Comparison of ENCODE assay signal across 11 cellular contexts in the genomic region with DNA sequence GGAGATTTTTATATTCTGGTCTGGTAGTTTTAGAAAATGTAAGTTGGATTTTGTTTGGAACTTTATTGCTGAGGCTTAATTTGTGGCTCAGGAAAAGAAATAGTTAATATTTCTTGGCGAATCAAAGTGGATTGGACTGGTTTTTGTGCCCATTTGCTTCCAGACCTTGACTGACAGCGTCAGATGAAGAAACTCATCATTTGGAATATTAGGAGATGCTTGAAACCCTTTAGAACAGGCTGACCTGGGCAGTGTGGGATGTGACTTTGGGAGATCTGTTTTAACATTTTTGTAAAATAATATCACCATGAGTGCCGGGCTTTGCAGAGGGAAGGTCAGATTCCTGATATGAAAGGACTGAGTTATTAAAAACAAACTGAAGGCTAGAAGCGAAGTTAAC.
"Had no signal": no experiment of that assay in that cellular context is flagged by ENCODE, and none has a peak within 500 bp of the region (broad histone marks: within the 10 kb centered on the region; RNA-seq: fewer than 3 reads in every experiment).

No MANE protein-coding gene starts in this region.

- DNase-seq: activated CD4-positive, CD25-positive, alpha-beta regulatory T cell treated with anti-CD3 and anti-CD28 coated beads, Interleukin-2, amount 50 U/mL, for 72 hours; activated CD8-positive, alpha-beta memory T cell treated with anti-CD3 and anti-CD28 coated beads for 24 hours; activated naive CD8-positive, alpha-beta T cell treated with anti-CD3 and anti-CD28 coated beads, Interleukin-2, amount 10 ng/mL, durations not matched to agents 7 days and 5 days; aorta; dorsolateral prefrontal cortex; left colon; mammary epithelial cell; naive thymus-derived CD8-positive, alpha-beta T cell had no signal

- H3K4me3 ChIP-seq: dorsolateral prefrontal cortex, sigmoid colon had no signal

- H3K27ac ChIP-seq: dorsolateral prefrontal cortex, sigmoid colon had no signal

- H3K27me3 Mint-ChIP-seq: activated naive CD8-positive, alpha-beta T cell treated with anti-CD3 and anti-CD28 coated beads, Interleukin-2, amount 10 ng/mL, durations not matched to agents 7 days and 5 days; naive thymus-derived CD8-positive, alpha-beta T cell; progenitor cell of endocrine pancreas had no signal

- H3K9me3 Mint-ChIP-seq: activated naive CD8-positive, alpha-beta T cell treated with anti-CD3 and anti-CD28 coated beads, Interleukin-2, amount 10 ng/mL, durations not matched to agents 7 days and 5 days; naive thymus-derived CD8-positive, alpha-beta T cell had no signal

- H3K9me3 ChIP-seq: sigmoid colon had no signal

- H3K27me3 ChIP-seq: dorsolateral prefrontal cortex, sigmoid colon had no signal

- H3K4me3 Mint-ChIP-seq: activated naive CD8-positive, alpha-beta T cell treated with anti-CD3 and anti-CD28 coated beads, Interleukin-2, amount 10 ng/mL, durations not matched to agents 7 days and 5 days; naive thymus-derived CD8-positive, alpha-beta T cell had no signal

- H3K27ac Mint-ChIP-seq: activated naive CD8-positive, alpha-beta T cell treated with anti-CD3 and anti-CD28 coated beads, Interleukin-2, amount 10 ng/mL, durations not matched to agents 7 days and 5 days; progenitor cell of endocrine pancreas had no signal

- ATAC-seq: esophagus mucosa; left colon; naive thymus-derived CD8-positive, alpha-beta T cell had no signal
